Comparison of ENCODE assay signal across 8 cellular contexts in the genomic region with DNA sequence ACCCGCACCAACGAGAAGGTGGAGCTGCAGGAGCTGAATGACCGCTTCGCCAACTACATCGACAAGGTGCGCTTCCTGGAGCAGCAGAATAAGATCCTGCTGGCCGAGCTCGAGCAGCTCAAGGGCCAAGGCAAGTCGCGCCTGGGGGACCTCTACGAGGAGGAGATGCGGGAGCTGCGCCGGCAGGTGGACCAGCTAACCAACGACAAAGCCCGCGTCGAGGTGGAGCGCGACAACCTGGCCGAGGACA. TPM values are rescaled to one million over a fixed set of nuclear protein-coding genes. Genes with fewer than 3 reads are reported as not detected.
DNase-seq lines count a peak whose midpoint lies in the region; ATAC-seq, FAIRE-seq and TF ChIP-seq lines count a peak whose summit lies in the region.

No MANE protein-coding gene starts in this region.

- DNase-seq in GM12891 (ENCODE audit: insufficient read length, low spot score) (no peak), bronchial epithelial cell (ENCODE audit: low read depth) (peak; percentile 32), naive B cell (no peak), NCI-H2107 (lab: John Stamatoyannopoulos, UW) (no peak), mesenteric fat pad (ENCODE audit: low spot score) (no peak)

- H3K9me3 Mint-ChIP-seq in naive B cell, result no peaks in the 10 kb centered on the region

- FAIRE-seq in GM12891 (lab: Jason Lieb, UNC) (peak; percentile 13), bronchial epithelial cell (lab: Jason Lieb, UNC) (no peak)

- no peaks in the 10 kb centered on the region for H3K27me3 Mint-ChIP-seq in naive B cell

- peaks cover 5% of the 10 kb centered on the region for H3K36me3 ChIP-seq in bronchial epithelial cell (ENCODE audit: control insufficient read depth, insufficient read depth, low read length)

- H3K36me3 Mint-ChIP-seq in naive B cell, result peaks cover 0 to 8% of the 10 kb centered on the region in 2 donors

- H3K4me3 ChIP-seq in bronchial epithelial cell (ENCODE audit: low read depth, low read length), result peak overlapping the region; percentile 78

- TF ChIP-seq POLR2A in GM12891 (IDR thresholded peaks at IDR 0.05; ENCODE audit: low read depth, low read length), result no peak

- ATAC-seq in HG03280 (IDR thresholded peaks at IDR 0.05; ENCODE audit: unreplicated experiment), result peak; percentile 4
- no peak for ATAC-seq in naive B cell (ENCODE audit: low read depth in 2 of 2)
- no peak for ATAC-seq in HG03342 (IDR thresholded peaks at IDR 0.05; ENCODE audit: unreplicated experiment)
- ATAC-seq in HG02610 (IDR thresholded peaks at IDR 0.05; ENCODE audit: unreplicated experiment), result no peak

- H3K4me1 Mint-ChIP-seq in naive B cell, result peaks cover 32 to 46% (median 37%) of the 10 kb centered on the region in 3 donors

- no peaks in the 10 kb centered on the region for H3K27me3 ChIP-seq in bronchial epithelial cell (ENCODE audit: control insufficient read depth, insufficient read depth, low read length)

- H3K4me3 Mint-ChIP-seq in naive B cell, result peak overlapping the region; percentile 76 to 99 (median 96)

- no peak for TF ChIP-seq CTCF in bronchial epithelial cell (IDR thresholded peaks at IDR 0.05; ENCODE audit: insufficient read depth, low read length, severe bottlenecking)

- peak overlapping the region; percentile 88 to 99 (median 96) for H3K27ac Mint-ChIP-seq in naive B cell

TF ChIP-seq in GM12891, 5 proteins besides CTCF, POLR2A, EP300 and RAD21:
- TF ChIP-seq POU2F2 (IDR thresholded peaks at IDR 0.05; ENCODE audit: low read depth, low read length), result no peak
- TF ChIP-seq SPI1 (IDR thresholded peaks at IDR 0.05; ENCODE audit: low read depth, low read length), result no peak
- no peak for TF ChIP-seq PAX5 (IDR thresholded peaks at IDR 0.05; ENCODE audit: insufficient read depth, low read length, severe bottlenecking)
- TF ChIP-seq TAF1 (IDR thresholded peaks at IDR 0.05; ENCODE audit: low read depth, low read length), result no peak
- no peak for TF ChIP-seq POLR2AphosphoS5 (IDR thresholded peaks at IDR 0.05; ENCODE audit: low read depth, low read length)
TF ChIP-seq in GM12891: peak in this region for 0.

RNA-seq across cellular contexts. Expression of a gene that starts 1.6 kb away (rescaled TPM):
- polyA plus RNA-seq in GM12891 (2012; ENCODE audit: low read depth, missing spikeins), result 48.0 TPM
- total RNA-seq in bronchial epithelial cell, result 25.1 and 115 TPM in 2 replicates
- 100 to 1,000 TPM in 5 of 6 donors, 10 to 100 TPM in 1; 41.1 to 171 (median 131) TPM for polyA plus RNA-seq in naive B cell (ENCODE audit: low read depth in 6 of 6)
- 3,828 TPM for total RNA-seq in mesenteric fat pad

RNA-seq across cellular contexts. Expression of a gene that starts 28.2 kb away (rescaled TPM):
- polyA plus RNA-seq in GM12891 (2012; ENCODE audit: low read depth, missing spikeins), result 1.6 TPM
- total RNA-seq in bronchial epithelial cell (1.3 and 1.4 TPM in 2 replicates), mesenteric fat pad (7.1 TPM)
- 10 to 100 TPM in 3 of 6 donors, 1 to 10 TPM in 3; 6.9 to 15.5 (median 9.6) TPM for polyA plus RNA-seq in naive B cell (ENCODE audit: low read depth in 6 of 6)

Comparison
In these comparisons a context has a peak if more than half of its experiments do, and no peak if none do; other contexts are left out.
1. RNA of a gene that starts 1.6 kb away (total RNA-seq): 3,828 TPM in mesenteric fat pad (single experiment); 25.1 to 115 TPM in bronchial epithelial cell; every median in the first group is over 10 times any median in the second.